In genomic region chr15:67050522-67051087, GRCh38 we compare ENCODE assay signal across 15 cellular contexts. TPM values are rescaled to one million over a fixed set of nuclear protein-coding genes. Genes with fewer than 3 reads are reported as not detected.
DNase-seq lines count a peak whose midpoint lies in the region; ATAC-seq and TF ChIP-seq lines count a peak whose summit lies in the region.
"Had no signal": no experiment of that assay in that cellular context is flagged by ENCODE, and none has a peak within 500 bp of the region (broad histone marks: within the 10 kb centered on the region; RNA-seq: fewer than 3 reads in every experiment).

No MANE protein-coding gene starts in this region.

- peak in 1 of 4 donors; percentile 21 for ATAC-seq in right lobe of liver
- ATAC-seq in GM18861 (IDR thresholded peaks at IDR 0.05; ENCODE audit: unreplicated experiment): no peak

- TF ChIP-seq POLR2A in right lobe of liver (IDR thresholded peaks at IDR 0.05): no peak

- no peaks in the 10 kb centered on the region for H3K36me3 Mint-ChIP-seq in activated CD4-positive, alpha-beta T cell treated with anti-CD3 and anti-CD28 coated beads, Interleukin-2, amount 10 ng/mL, durations not matched to agents 7 days and 5 days (ENCODE audit: low read depth)
- peaks cover 5% of the 10 kb centered on the region for H3K36me3 Mint-ChIP-seq in activated T-helper 1 cell treated with anti-CD3 and anti-CD28 coated beads, Interleukin-12 subunit alpha, Interleukin-12 subunit beta, Interleukin-2, Interleukin-4 antibody, amounts not matched to agents 30 ng/mL and 10 ng/mL and 1 ng/mL, durations not matched to agents 14 hours and 24 hours and 36 hours (ENCODE audit: low read depth)
- H3K36me3 Mint-ChIP-seq: activated naive CD4-positive, alpha-beta T cell treated with anti-CD3 and anti-CD28 coated beads, Interleukin-2, amount 50 U/mL, for 72 hours had no signal

- CTCF ChIA-PET in activated CD4-positive, alpha-beta T cell treated with anti-CD3 and anti-CD28 coated beads, Interleukin-2, amount 10 ng/mL, durations not matched to agents 7 days and 5 days (lab: Charles Lee): no interaction called here

- no peak for TF ChIP-seq CTCF in right lobe of liver (IDR thresholded peaks at IDR 0.05)

- no peak overlapping the region for H3K4me3 Mint-ChIP-seq in activated CD4-positive, alpha-beta T cell treated with anti-CD3 and anti-CD28 coated beads, Interleukin-2, amount 10 ng/mL, durations not matched to agents 7 days and 5 days
- no peak overlapping the region for H3K4me3 Mint-ChIP-seq in activated T-helper 1 cell treated with anti-CD3 and anti-CD28 coated beads, Interleukin-12 subunit alpha, Interleukin-12 subunit beta, Interleukin-2, Interleukin-4 antibody, amounts not matched to agents 30 ng/mL and 10 ng/mL and 1 ng/mL, durations not matched to agents 14 hours and 24 hours and 36 hours

- H3K27ac ChIP-seq in right lobe of liver: peak overlapping the region; percentile 27 to 98 (median 52)
- peak overlapping the region; percentile 25 for H3K27ac ChIP-seq in thymus (ENCODE audit: low read depth)
- H3K27ac ChIP-seq: parathyroid adenoma had no signal

- H3K27ac Mint-ChIP-seq in activated CD4-positive, alpha-beta T cell treated with anti-CD3 and anti-CD28 coated beads, Interleukin-2, amount 10 ng/mL, durations not matched to agents 7 days and 5 days: peak overlapping the region; percentile 78
- H3K27ac Mint-ChIP-seq in activated T-helper 1 cell treated with anti-CD3 and anti-CD28 coated beads, Interleukin-12 subunit alpha, Interleukin-12 subunit beta, Interleukin-2, Interleukin-4 antibody, amounts not matched to agents 30 ng/mL and 10 ng/mL and 1 ng/mL, durations not matched to agents 14 hours and 24 hours and 36 hours: peak overlapping the region; percentile 2

- no peaks in the 10 kb centered on the region for H3K9me3 Mint-ChIP-seq in activated CD4-positive, alpha-beta T cell treated with anti-CD3 and anti-CD28 coated beads, Interleukin-2, amount 10 ng/mL, durations not matched to agents 7 days and 5 days
- no peaks in the 10 kb centered on the region for H3K9me3 Mint-ChIP-seq in activated T-helper 1 cell treated with anti-CD3 and anti-CD28 coated beads, Interleukin-12 subunit alpha, Interleukin-12 subunit beta, Interleukin-2, Interleukin-4 antibody, amounts not matched to agents 30 ng/mL and 10 ng/mL and 1 ng/mL, durations not matched to agents 14 hours and 24 hours and 36 hours

- DNase-seq in activated CD4-positive, alpha-beta T cell treated with anti-CD3 and anti-CD28 coated beads, Interleukin-2, amount 10 ng/mL, durations not matched to agents 7 days and 5 days: no peak
- no peak for DNase-seq in activated CD4-positive, alpha-beta T cell treated with anti-CD3 and anti-CD28 coated beads for 4 hours
- DNase-seq in activated T-helper 1 cell treated with anti-CD3 and anti-CD28 coated beads, Interleukin-12 subunit alpha, Interleukin-12 subunit beta, Interleukin-2, Interleukin-4 antibody, amounts not matched to agents 30 ng/mL and 10 ng/mL and 1 ng/mL, durations not matched to agents 14 hours and 24 hours and 36 hours (ENCODE audit: low spot score): no peak
- DNase-seq in right lobe of liver: no peak
- no peak for DNase-seq in NOMO-1 treated with DMSO at 0.1 percent for 48 hours (lab: John Stamatoyannopoulos, UW; ENCODE audit: unreplicated experiment)
- DNase-seq in T-helper 9 cell: no peak
- DNase-seq: activated CD4-positive, alpha-beta T cell treated with anti-CD3 and anti-CD28 coated beads, Interleukin-2, amount 50 U/mL, for 4 hours; cortex of kidney; NCI-H526; stimulated activated CD4-positive, alpha-beta T cell treated with anti-CD3 and anti-CD28 coated beads, Interleukin-4, amount 100 ng/mL, for 4 hours; substantia nigra had no signal

- H3K9me3 ChIP-seq in right lobe of liver: no peaks in the 10 kb centered on the region
- H3K9me3 ChIP-seq in thymus (ENCODE audit: control insufficient read depth): no peaks in the 10 kb centered on the region

- peaks cover 47% of the 10 kb centered on the region for H3K4me1 Mint-ChIP-seq in activated CD4-positive, alpha-beta T cell treated with anti-CD3 and anti-CD28 coated beads, Interleukin-2, amount 10 ng/mL, durations not matched to agents 7 days and 5 days
- H3K4me1 Mint-ChIP-seq in activated T-helper 1 cell treated with anti-CD3 and anti-CD28 coated beads, Interleukin-12 subunit alpha, Interleukin-12 subunit beta, Interleukin-2, Interleukin-4 antibody, amounts not matched to agents 30 ng/mL and 10 ng/mL and 1 ng/mL, durations not matched to agents 14 hours and 24 hours and 36 hours (ENCODE audit: low read depth): peaks cover 34% of the 10 kb centered on the region

- POLR2A ChIA-PET in activated CD4-positive, alpha-beta T cell treated with anti-CD3 and anti-CD28 coated beads, Interleukin-2, amount 10 ng/mL, durations not matched to agents 7 days and 5 days (lab: Charles Lee): no interaction called here

- H3K36me3 ChIP-seq in right lobe of liver: peaks cover 0 to 4% (median 0%) of the 10 kb centered on the region in 4 donors
- H3K36me3 ChIP-seq in thymus (ENCODE audit: control insufficient read depth, insufficient read depth): no peaks in the 10 kb centered on the region

- 24% methylated on average over 4 of the region's 5 CpGs for WGBS in right lobe of liver (ENCODE audit: insufficient coverage, low coverage, low lambda C conversion rate, missing lambda C conversion rate)
- WGBS in thymus: 2% methylated on average over 4 of the region's 5 CpGs

- H3K27me3 Mint-ChIP-seq in activated CD4-positive, alpha-beta T cell treated with anti-CD3 and anti-CD28 coated beads, Interleukin-2, amount 10 ng/mL, durations not matched to agents 7 days and 5 days: no peaks in the 10 kb centered on the region
- no peaks in the 10 kb centered on the region for H3K27me3 Mint-ChIP-seq in activated T-helper 1 cell treated with anti-CD3 and anti-CD28 coated beads, Interleukin-12 subunit alpha, Interleukin-12 subunit beta, Interleukin-2, Interleukin-4 antibody, amounts not matched to agents 30 ng/mL and 10 ng/mL and 1 ng/mL, durations not matched to agents 14 hours and 24 hours and 36 hours (ENCODE audit: insufficient read depth)

- intact Hi-C loops in activated T-helper 1 cell treated with anti-CD3 and anti-CD28 coated beads, Interleukin-12 subunit alpha, Interleukin-12 subunit beta, Interleukin-2, Interleukin-4 antibody, amounts not matched to agents 30 ng/mL and 10 ng/mL and 1 ng/mL, durations not matched to agents 14 hours and 24 hours and 36 hours (cut with micrococcal nuclease): no loop called here
- intact Hi-C loops in right lobe of liver (cut with DNase I): no loop called here

- no peaks in the 10 kb centered on the region for H3K27me3 ChIP-seq in right lobe of liver
- H3K27me3 ChIP-seq in thymus (ENCODE audit: control insufficient read depth, insufficient read depth): no peaks in the 10 kb centered on the region

- H3K4me1 ChIP-seq in right lobe of liver: peaks cover 0 to 63% (median 29%) of the 10 kb centered on the region in 4 donors
- H3K4me1 ChIP-seq in thymus (ENCODE audit: control insufficient read depth, insufficient read depth, low read length): peaks cover 15% of the 10 kb centered on the region

- H3K4me3 ChIP-seq in right lobe of liver (no peak overlapping the region), thymus (ENCODE audit: low read length) (no peak overlapping the region)

RNA-seq across cellular contexts. Expression of gene SMAD3, which starts 14.8 kb away (rescaled TPM):
- total RNA-seq in activated CD4-positive, alpha-beta T cell treated with anti-CD3 and anti-CD28 coated beads, Interleukin-2, amount 10 ng/mL, durations not matched to agents 7 days and 5 days: 10 to 100 TPM; 81.6 to 83.9 TPM
- total RNA-seq in activated T-helper 1 cell treated with anti-CD3 and anti-CD28 coated beads, Interleukin-12 subunit alpha, Interleukin-12 subunit beta, Interleukin-2, Interleukin-4 antibody, amounts not matched to agents 30 ng/mL and 10 ng/mL and 1 ng/mL, durations not matched to agents 14 hours and 24 hours and 36 hours: 80.2 and 80.4 TPM in 2 replicates
- 10 to 100 TPM in 5 of 6 experiments, 1 to 10 TPM in 1; 9.2 to 34.0 (median 14.4) TPM for total RNA-seq in right lobe of liver
- 21.6 TPM for polyA plus RNA-seq in thymus
